Comparison of ENCODE assay signal across 20 cellular contexts in genomic region chr18:8984131-8984670, GRCh38.
"Had no signal": no experiment of that assay in that cellular context is flagged by ENCODE, and none has a peak within 500 bp of the region (broad histone marks: within the 10 kb centered on the region; RNA-seq: fewer than 3 reads in every experiment).

No MANE protein-coding gene starts in this region.

- H3K4me3 Mint-ChIP-seq: activated B cell treated with CpG ODN at 0.5 μM for 24 hours; activated CD4-positive, alpha-beta T cell treated with anti-CD3 and anti-CD28 coated beads, Interleukin-2, amount 10 ng/mL, durations not matched to agents 7 days and 5 days; activated naive CD8-positive, alpha-beta T cell; activated T-cell treated with anti-CD3 and anti-CD28 coated beads, Interleukin-2, amount 50 U/mL, for 72 hours; natural killer cell; T-helper 17 cell had no signal

- H3K4me1 Mint-ChIP-seq: activated CD4-positive, alpha-beta T cell treated with anti-CD3 and anti-CD28 coated beads, Interleukin-2, amount 10 ng/mL, durations not matched to agents 7 days and 5 days; natural killer cell had no signal

- H3K27me3 ChIP-seq: left lung, neutrophil, tibial artery, vagina had no signal

- ATAC-seq: activated T-cell treated with anti-CD3 and anti-CD28 coated beads, Interleukin-2, amount 50 U/mL, for 72 hours; left lung; natural killer cell; T-helper 17 cell had no signal

- H3K36me3 Mint-ChIP-seq: activated naive CD8-positive, alpha-beta T cell; natural killer cell had no signal

- H3K4me1 ChIP-seq: left lung, tibial artery had no signal

- DNase-seq: activated B cell treated with CpG ODN at 0.5 μM for 24 hours; activated CD4-positive, alpha-beta T cell treated with anti-CD3 and anti-CD28 coated beads, Interleukin-2, amount 10 ng/mL, durations not matched to agents 7 days and 5 days; activated CD8-positive, alpha-beta memory T cell treated with anti-CD3 and anti-CD28 coated beads, Interleukin-2, amount 50 U/mL, for 48 hours; activated gamma-delta T cell; activated T-cell treated with anti-CD3 and anti-CD28 coated beads, Interleukin-2, amount 50 U/mL, for 72 hours; amniotic stem cell; central memory CD4-positive, alpha-beta T cell; cortex of kidney; effector memory CD4-positive, alpha-beta T cell; kidney; left lung; natural killer cell; stimulated activated CD4-positive, alpha-beta T cell treated with anti-CD3 and anti-CD28 coated beads, Interleukin-15, amount 100 ng/mL, for 24 hours; stimulated activated CD4-positive, alpha-beta T cell treated with anti-CD3 and anti-CD28 coated beads, Interleukin-4, amount 100 ng/mL, for 1 hour; stimulated activated naive CD4-positive, alpha-beta T cell; T-helper 17 cell; tibial artery had no signal

- H3K9me3 ChIP-seq: left lung, neutrophil, tibial artery, vagina had no signal

- H3K27ac ChIP-seq: left lung, neutrophil, tibial artery, vagina had no signal

- H3K27me3 Mint-ChIP-seq: activated CD4-positive, alpha-beta T cell treated with anti-CD3 and anti-CD28 coated beads, Interleukin-2, amount 10 ng/mL, durations not matched to agents 7 days and 5 days had no signal

- H3K36me3 ChIP-seq: left lung, neutrophil, tibial artery, vagina had no signal

- FAIRE-seq: kidney had no signal

- H3K9me3 Mint-ChIP-seq: activated B cell treated with CpG ODN at 0.5 μM for 24 hours; activated CD4-positive, alpha-beta T cell treated with anti-CD3 and anti-CD28 coated beads, Interleukin-2, amount 10 ng/mL, durations not matched to agents 7 days and 5 days; activated T-cell treated with anti-CD3 and anti-CD28 coated beads, Interleukin-2, amount 50 U/mL, for 72 hours; natural killer cell had no signal

- H3K27ac Mint-ChIP-seq: activated B cell treated with CpG ODN at 0.5 μM for 24 hours; activated CD4-positive, alpha-beta T cell treated with anti-CD3 and anti-CD28 coated beads, Interleukin-2, amount 10 ng/mL, durations not matched to agents 7 days and 5 days; activated naive CD8-positive, alpha-beta T cell; activated T-cell treated with anti-CD3 and anti-CD28 coated beads, Interleukin-2, amount 50 U/mL, for 72 hours; natural killer cell; T-helper 17 cell had no signal

- H3K4me3 ChIP-seq: left lung, tibial artery, vagina had no signal
